ENCODE assay signal across 19 cellular contexts in the genomic region with DNA sequence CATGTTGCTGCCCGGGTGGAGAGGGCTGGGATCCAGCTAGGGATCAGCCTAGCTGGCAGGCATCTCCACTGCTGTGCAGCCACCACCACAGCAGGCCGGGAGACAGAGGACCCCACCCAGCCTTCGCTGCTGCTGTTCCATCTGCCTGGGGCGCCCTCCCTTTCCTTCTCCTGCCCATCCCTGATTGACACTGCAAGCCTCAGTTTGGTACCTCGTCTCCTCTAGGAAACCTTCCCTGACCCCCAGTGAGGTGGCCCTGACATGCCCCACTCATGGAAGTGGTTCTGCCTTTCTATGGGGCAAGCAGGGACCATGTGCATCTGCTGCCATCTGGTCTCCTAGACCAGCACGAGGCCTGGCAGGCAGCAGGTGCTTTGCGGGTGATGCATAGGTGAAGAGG.
"Had no signal": no experiment of that assay in that cellular context is flagged by ENCODE, and none has a peak within 500 bp of the region (broad histone marks: within the 10 kb centered on the region; RNA-seq: fewer than 3 reads in every experiment).

No MANE protein-coding gene starts in this region.

- H3K4me3 ChIP-seq: right lobe of liver, skin epidermis, transverse colon, uterus had no signal

- ATAC-seq: stimulated activated memory B cell treated with anti-CD40 and anti-IgM and Interleukin-4, amounts not matched to agents 10 μg/mL and 1 μg/mL and 100 μg/mL, for 72 hours had no signal

- H3K9me3 ChIP-seq: right lobe of liver, transverse colon, uterus had no signal

- H3K36me3 ChIP-seq: right lobe of liver, transverse colon, uterus had no signal

- DNase-seq: activated naive CD4-positive, alpha-beta T cell; activated naive CD8-positive, alpha-beta T cell treated with anti-CD3 and anti-CD28 coated beads, Interleukin-2, amount 10 ng/mL, durations not matched to agents 7 days and 5 days; activated T-cell treated with anti-CD3 and anti-CD28 coated beads, Interleukin-2, amount 50 U/mL, for 1 hour; amygdala; effector CD4-positive, alpha-beta T cell; foreskin fibroblast; nephron progenitor cell; nucleus accumbens; stimulated activated CD4-positive, alpha-beta T cell treated with anti-CD3 and anti-CD28 coated beads, Interleukin-2, amount 100 ng/mL, for 24 hours; SW 1271; transverse colon; uterus had no signal

- H3K27me3 ChIP-seq: right lobe of liver, transverse colon, uterus had no signal

- H2AFZ ChIP-seq: parathyroid adenoma had no signal

- H3K4me1 Mint-ChIP-seq: memory B cell; nephron progenitor cell; stimulated activated memory B cell treated with anti-CD40 and anti-IgM and Interleukin-4, amounts not matched to agents 10 μg/mL and 1 μg/mL and 100 μg/mL, for 72 hours had no signal

- H3K27ac Mint-ChIP-seq: activated naive CD8-positive, alpha-beta T cell treated with anti-CD3 and anti-CD28 coated beads, Interleukin-2, amount 10 ng/mL, durations not matched to agents 7 days and 5 days; activated T-helper 2 cell treated with anti-CD3 and anti-CD28 coated beads, Interferon-gamma antibody, Interleukin-2, Interleukin-4, amounts not matched to agents 10 μg/mL and 5 μg/mL and 100 μg/mL, durations not matched to agents 14 hours and 24 hours and 36 hours; dendritic cell treated with granulocyte-macrophage colony-stimulating factor and Interleukin-4, amounts not matched to agents 40 ng/mL and 50 ng/mL, for 4 days; memory B cell; nephron progenitor cell; stimulated activated memory B cell treated with anti-CD40 and anti-IgM and Interleukin-4, amounts not matched to agents 10 μg/mL and 1 μg/mL and 100 μg/mL, for 72 hours had no signal

- H3K27me3 Mint-ChIP-seq: activated naive CD8-positive, alpha-beta T cell treated with anti-CD3 and anti-CD28 coated beads, Interleukin-2, amount 10 ng/mL, durations not matched to agents 7 days and 5 days; dendritic cell treated with granulocyte-macrophage colony-stimulating factor and Interleukin-4, amounts not matched to agents 40 ng/mL and 50 ng/mL, for 4 days; memory B cell; stimulated activated memory B cell treated with anti-CD40 and anti-IgM and Interleukin-4, amounts not matched to agents 10 μg/mL and 1 μg/mL and 100 μg/mL, for 72 hours had no signal

- H3K9me3 Mint-ChIP-seq: activated naive CD8-positive, alpha-beta T cell treated with anti-CD3 and anti-CD28 coated beads, Interleukin-2, amount 10 ng/mL, durations not matched to agents 7 days and 5 days; activated T-helper 2 cell treated with anti-CD3 and anti-CD28 coated beads, Interferon-gamma antibody, Interleukin-2, Interleukin-4, amounts not matched to agents 10 μg/mL and 5 μg/mL and 100 μg/mL, durations not matched to agents 14 hours and 24 hours and 36 hours; nephron progenitor cell had no signal

- H3K27ac ChIP-seq: parathyroid adenoma, right lobe of liver, skin epidermis, transverse colon, uterus had no signal

- H3K9ac ChIP-seq: parathyroid adenoma had no signal

- H3K4me3 Mint-ChIP-seq: activated naive CD8-positive, alpha-beta T cell treated with anti-CD3 and anti-CD28 coated beads, Interleukin-2, amount 10 ng/mL, durations not matched to agents 7 days and 5 days; dendritic cell treated with granulocyte-macrophage colony-stimulating factor and Interleukin-4, amounts not matched to agents 40 ng/mL and 50 ng/mL, for 4 days; memory B cell; nephron progenitor cell; stimulated activated memory B cell treated with anti-CD40 and anti-IgM and Interleukin-4, amounts not matched to agents 10 μg/mL and 1 μg/mL and 100 μg/mL, for 72 hours had no signal

- H3K4me1 ChIP-seq: parathyroid adenoma, right lobe of liver, transverse colon, uterus had no signal

- H3K36me3 Mint-ChIP-seq: activated naive CD8-positive, alpha-beta T cell treated with anti-CD3 and anti-CD28 coated beads, Interleukin-2, amount 10 ng/mL, durations not matched to agents 7 days and 5 days; memory B cell; stimulated activated memory B cell treated with anti-CD40 and anti-IgM and Interleukin-4, amounts not matched to agents 10 μg/mL and 1 μg/mL and 100 μg/mL, for 72 hours had no signal
